ENCODE assay signal across 17 cellular contexts in the genomic region with DNA sequence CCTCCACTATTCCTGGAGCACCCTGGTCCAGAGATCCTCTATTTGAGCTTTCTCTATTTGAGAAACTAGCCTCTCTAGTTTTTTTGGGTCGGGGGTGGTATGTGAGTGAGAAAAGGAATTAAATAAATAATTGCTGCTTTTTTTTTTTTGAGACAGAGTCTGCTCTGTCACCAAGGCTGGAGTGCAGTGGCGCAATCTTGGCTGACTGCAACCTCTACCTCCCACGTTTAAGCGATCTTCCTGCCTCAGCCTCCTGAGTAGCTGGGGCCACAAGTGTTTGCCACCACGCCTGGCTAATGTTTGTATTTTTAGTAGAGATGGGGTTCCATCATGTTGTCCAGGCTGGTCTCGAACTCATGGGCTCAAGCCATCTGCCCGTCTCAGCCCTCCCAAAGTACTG.
DNase-seq lines count a peak whose midpoint lies in the region; ATAC-seq and TF ChIP-seq lines count a peak whose summit lies in the region.
"Had no signal": no experiment of that assay in that cellular context is flagged by ENCODE, and none has a peak within 500 bp of the region (broad histone marks: within the 10 kb centered on the region; RNA-seq: fewer than 3 reads in every experiment).

No MANE protein-coding gene starts in this region.

- no peak for TF ChIP-seq CTCF in fibroblast of mammary gland (conservative IDR thresholded peaks at IDR 0.05; ENCODE audit: control insufficient read depth, insufficient read depth, low read depth, low read length)
- no peak for TF ChIP-seq CTCF in type B pancreatic cell (conservative IDR thresholded peaks at IDR 0.05)

- no CpG with 5 or more reads among the region's 7 CpGs for WGBS in mesendoderm (ENCODE audit: extremely low coverage, insufficient coverage, low lambda C conversion rate)

- no peaks in the 10 kb centered on the region for H3K27me3 Mint-ChIP-seq in T-helper 1 cell treated with Interleukin-12 subunit alpha and Interleukin-12 subunit beta and Interleukin-4 antibody, amounts not matched to agents 30 μg/mL and 1 μg/mL, for 36 hours (ENCODE audit: low read depth)
- H3K27me3 Mint-ChIP-seq in type B pancreatic cell, result no peaks in the 10 kb centered on the region

- H3K23ac ChIP-seq in mesendoderm (ENCODE audit: low read length), result no peak overlapping the region

- H4K8ac ChIP-seq in mesendoderm (ENCODE audit: low read depth, low read length), result no peak overlapping the region

- peaks cover 43% of the 10 kb centered on the region for H3K4me1 Mint-ChIP-seq in T-helper 1 cell treated with Interleukin-12 subunit alpha and Interleukin-12 subunit beta and Interleukin-4 antibody, amounts not matched to agents 30 μg/mL and 1 μg/mL, for 36 hours (ENCODE audit: low read depth)
- H3K4me1 Mint-ChIP-seq in type B pancreatic cell (ENCODE audit: unreplicated experiment), result peaks cover 26% of the 10 kb centered on the region

- H3K18ac ChIP-seq in mesendoderm (ENCODE audit: low read length), result no peak overlapping the region

- H3K56ac ChIP-seq in mesendoderm (ENCODE audit: low read length), result no peak overlapping the region

- no peaks in the 10 kb centered on the region for H3K36me3 ChIP-seq in mesendoderm (ENCODE audit: control insufficient read depth, insufficient read depth, low read length)

- H3K4me1 ChIP-seq in mesendoderm (ENCODE audit: control insufficient read depth, low read depth, low read length), result no peaks in the 10 kb centered on the region

- H2BK120ac ChIP-seq in mesendoderm (ENCODE audit: low read depth, low read length), result no peak overlapping the region

- H3K4me3 ChIP-seq in fibroblast of mammary gland (ENCODE audit: control insufficient read depth, low read depth, low read length) (no peak overlapping the region), mesendoderm (ENCODE audit: low read length) (no peak overlapping the region)
- H3K4me3 ChIP-seq: GM12878, SJCRH30 had no signal

- H3K79me1 ChIP-seq in mesendoderm (ENCODE audit: low read length), result peaks cover 20% of the 10 kb centered on the region

- no peak overlapping the region for H3K27ac ChIP-seq in mesendoderm (ENCODE audit: low read depth, low read length)
- H3K27ac ChIP-seq: SJCRH30 had no signal

- H3K4ac ChIP-seq in mesendoderm (ENCODE audit: low read depth, low read length), result no peak overlapping the region

- H3K36me3 Mint-ChIP-seq in T-helper 1 cell treated with Interleukin-12 subunit alpha and Interleukin-12 subunit beta and Interleukin-4 antibody, amounts not matched to agents 30 μg/mL and 1 μg/mL, for 36 hours (ENCODE audit: low read depth), result peaks cover 11% of the 10 kb centered on the region
- H3K36me3 Mint-ChIP-seq in type B pancreatic cell, result peaks cover 16% of the 10 kb centered on the region

- peak overlapping the region; percentile 43 for H3K4me3 Mint-ChIP-seq in T-helper 1 cell treated with Interleukin-12 subunit alpha and Interleukin-12 subunit beta and Interleukin-4 antibody, amounts not matched to agents 30 μg/mL and 1 μg/mL, for 36 hours
- no peak overlapping the region for H3K4me3 Mint-ChIP-seq in type B pancreatic cell

- H3K27me3 ChIP-seq in mesendoderm (ENCODE audit: insufficient read depth, low read length, poor library complexity), result no peaks in the 10 kb centered on the region
- H3K27me3 ChIP-seq: SJCRH30 had no signal

- ATAC-seq in HG03460 (IDR thresholded peaks at IDR 0.05; ENCODE audit: unreplicated experiment), result no peak
- ATAC-seq: GM12878 had no signal

- DNase-seq in activated T-cell treated with anti-CD3 and anti-CD28 coated beads for 48 hours (ENCODE audit: low read depth), result peak; percentile 23
- DNase-seq in activated T-cell treated with anti-CD3 and anti-CD28 coated beads, Interleukin-2, amount 50 U/mL, for 1 hour, result no peak
- DNase-seq in fibroblast of mammary gland (ENCODE audit: low read depth), result peak; percentile 14
- peak; percentile 8 to 11 for DNase-seq in stimulated activated CD4-positive, alpha-beta T cell treated with anti-CD3 and anti-CD28 coated beads, Interleukin-4, amount 100 ng/mL, for 48 hours (ENCODE audit: low read depth in 2 of 2)
- no peak for DNase-seq in type B pancreatic cell (ENCODE audit: extremely low spot score, unreplicated experiment)
- DNase-seq in mesendoderm, result no peak
- DNase-seq: ACHN; activated CD8-positive, alpha-beta memory T cell treated with anti-CD3 and anti-CD28 coated beads for 24 hours; central memory CD4-positive, alpha-beta T cell; COR-L47; effector CD8-positive, alpha-beta T cell; GOT3; SJCRH30; T1000 had no signal

- H2AK5ac ChIP-seq in mesendoderm (ENCODE audit: low read length), result no peak overlapping the region

- no peaks in the 10 kb centered on the region for H3K9me3 Mint-ChIP-seq in T-helper 1 cell treated with Interleukin-12 subunit alpha and Interleukin-12 subunit beta and Interleukin-4 antibody, amounts not matched to agents 30 μg/mL and 1 μg/mL, for 36 hours
- H3K9me3 Mint-ChIP-seq in type B pancreatic cell, result no peaks in the 10 kb centered on the region

- no peak overlapping the region for H2BK15ac ChIP-seq in mesendoderm (replicated peaks; ENCODE audit: low read depth)

- no peak overlapping the region for H3K4me2 ChIP-seq in mesendoderm (ENCODE audit: low read length)

- no peak overlapping the region for H3K9ac ChIP-seq in mesendoderm (ENCODE audit: low read length)

- H4K5ac ChIP-seq in mesendoderm (ENCODE audit: low read length), result no peak overlapping the region

- no peak overlapping the region for H2BK5ac ChIP-seq in mesendoderm (ENCODE audit: low read length)

- H3K79me2 ChIP-seq in mesendoderm (ENCODE audit: control insufficient read depth, insufficient read depth, low read length), result peaks cover 46% of the 10 kb centered on the region

- peak overlapping the region; percentile 53 for H3K27ac Mint-ChIP-seq in T-helper 1 cell treated with Interleukin-12 subunit alpha and Interleukin-12 subunit beta and Interleukin-4 antibody, amounts not matched to agents 30 μg/mL and 1 μg/mL, for 36 hours
- no peak overlapping the region for H3K27ac Mint-ChIP-seq in type B pancreatic cell

Comparison
In these comparisons a context has a peak if more than half of its experiments do, and no peak if none do; other contexts are left out.
1. DNase-seq: peak in activated T-cell treated with anti-CD3 and anti-CD28 coated beads for 48 hours (single experiment), fibroblast of mammary gland (single experiment) and stimulated activated CD4-positive, alpha-beta T cell treated with anti-CD3 and anti-CD28 coated beads, Interleukin-4, amount 100 ng/mL, for 48 hours (2 of 2); none in activated T-cell treated with anti-CD3 and anti-CD28 coated beads, Interleukin-2, amount 50 U/mL, for 1 hour (single experiment), type B pancreatic cell (single experiment) and mesendoderm (single experiment).